ENCODE assay signal across 34 cellular contexts in genomic region chrX:24603191-24603590, GRCh38.
"Had no signal": no experiment of that assay in that cellular context is flagged by ENCODE, and none has a peak within 500 bp of the region (broad histone marks: within the 10 kb centered on the region; RNA-seq: fewer than 3 reads in every experiment).

No MANE protein-coding gene starts in this region.

- DNase-seq: Karpas-422, Kasumi-1, MG63, MM.1S, MV-4-11, NCI-H1048, NCI-H1092, NCI-H1092 treated with DMSO at 0.1 percent for 48 hours, NCI-H1105, NCI-H1105 treated with DMSO at 0.1 percent for 48 hours, NCI-H1417, NCI-H1417 treated with DMSO at 0.1 percent for 48 hours, NCI-H1436, NCI-H1436 treated with DMSO at 0.1 percent for 48 hours, NCI-H146, NCI-H1694, NCI-H1694 treated with DMSO at 0.1 percent for 48 hours, NCI-H187, NCI-H187 treated with DMSO at 0.1 percent for 48 hours, NCI-H1930, NCI-H2029, NCI-H2029 treated with DMSO at 0.1 percent for 48 hours, NCI-H2081, NCI-H2081 treated with DMSO at 0.1 percent for 48 hours, NCI-H2107, NCI-H2171, NCI-H2171 treated with DMSO at 0.1 percent for 48 hours, NCI-H2227 treated with DMSO at 0.1 percent for 48 hours, NCI-H226, NCI-H345, NCI-H446, NCI-H446 treated with DMSO at 0.1 percent for 48 hours, NCI-H510A, NCI-H510A treated with DMSO at 0.1 percent for 48 hours had no signal

- H3K36me3 ChIP-seq: MG63 had no signal

- H3K4me3 ChIP-seq: MG63 had no signal

- H3K27me3 ChIP-seq: MG63 had no signal

- H3K9me3 ChIP-seq: MG63 had no signal
